ENCODE assay signal across 8 cellular contexts in the genomic region with DNA sequence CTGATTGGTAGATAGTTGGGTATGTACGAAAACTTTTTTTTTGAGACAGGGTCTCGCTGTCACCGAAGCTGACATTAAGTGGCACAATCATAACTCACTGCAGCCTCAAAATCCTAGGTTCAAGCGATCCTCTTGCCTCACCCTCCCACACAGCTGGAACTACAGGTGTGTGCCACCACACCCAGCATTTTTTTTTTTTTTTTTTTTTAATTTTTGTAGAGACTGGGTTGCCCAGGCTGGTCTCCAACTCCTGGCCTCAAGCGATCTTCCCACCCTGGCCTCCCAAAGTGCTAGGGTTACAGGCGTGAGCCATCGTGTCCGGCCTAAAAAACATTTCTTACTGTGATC. TPM values are rescaled to one million over a fixed set of nuclear protein-coding genes. Genes with fewer than 3 reads are reported as not detected.
DNase-seq lines count a peak whose midpoint lies in the region; ATAC-seq, FAIRE-seq and TF ChIP-seq lines count a peak whose summit lies in the region.

No MANE protein-coding gene starts in this region.

- TF ChIP-seq POLR2A in K562 (conservative IDR thresholded peaks at IDR 0.05), result no peak

- DNase-seq in AG04449 (ENCODE audit: low read depth, low spot score) (no peak), K562 (ENCODE audit: extremely low read depth in 1 of 4, low spot score in 3 of 4) (no peak), mesothelial cell of epicardium (ENCODE audit: low spot score in 2 of 2, unreplicated experiment in 2 of 2) (no peak), iPS-NIHi11 (ENCODE audit: low spot score) (no peak), NOMO-1 treated with dmso at 0.1 percent for 144 hours (lab: John Stamatoyannopoulos, UW; ENCODE audit: unreplicated experiment) (no peak), AG08396 (ENCODE audit: low spot score) (no peak)

- no peaks in the 10 kb centered on the region for H3K27me3 Mint-ChIP-seq in mesothelial cell of epicardium (ENCODE audit: low read depth)

- peaks cover 13% of the 10 kb centered on the region for H4K20me1 ChIP-seq in K562 (replicated peaks; ENCODE audit: control insufficient read depth, insufficient read depth, low read length)

- peaks cover 18% of the 10 kb centered on the region for H3K4me1 ChIP-seq in HUES48 (ENCODE audit: control insufficient read depth, insufficient read depth, low read length)
- H3K4me1 ChIP-seq in K562 (replicated peaks in 1 of 2; ENCODE audit: control insufficient read depth in 2 of 2, insufficient read depth in 2 of 2, low read length in 2 of 2), result peaks cover 23 to 31% of the 10 kb centered on the region in 2 experiments; a peak in 4 of 5 replicates

- TF ChIP-seq RAD21 in K562 (CRISPR knock-in tag; conservative IDR thresholded peaks at IDR 0.05 in 1 of 2, IDR thresholded peaks at IDR 0.05 in 1 of 2), result no peak

- H3K4me3 ChIP-seq in AG04449 (ENCODE audit: low read depth, low read length) (peak overlapping the region; percentile 91), HUES48 (ENCODE audit: low read depth, low read length) (peak overlapping the region; percentile 73), K562 (peak overlapping the region; percentile 82)

- H3K27ac Mint-ChIP-seq in mesothelial cell of epicardium, result peak overlapping the region; percentile 53

- peaks cover 14% of the 10 kb centered on the region for H3K36me3 Mint-ChIP-seq in mesothelial cell of epicardium

- in situ Hi-C loops in K562 (cut with MboI), result no loop called here

- POLR2A ChIA-PET in AG04449 (lab: Yijun Ruan, JAX), result no interaction called here
- POLR2A ChIA-PET in K562 (lab: Yijun Ruan, JAX), result interaction anchor here (0.7 to 1.0 kb wide), 2 partner anchors 32 to 48 kb away, joined by 3 to 4 read pairs; no protein-coding TSS in a partner anchor

- ATAC-seq in K562 (no peak), GM21381 (IDR thresholded peaks at IDR 0.05; ENCODE audit: unreplicated experiment) (no peak)

- no peak for FAIRE-seq in K562 (lab: Jason Lieb, UNC)

- H3K4me2 ChIP-seq in K562 (ENCODE audit: insufficient read depth, low read length), result peak overlapping the region; percentile 94

- H2AFZ ChIP-seq in K562 (ENCODE audit: low read depth, low read length), result no peak overlapping the region

- no peaks in the 10 kb centered on the region for H3K9me3 ChIP-seq in HUES48 (ENCODE audit: control insufficient read depth, insufficient read depth, low read length)
- H3K9me3 ChIP-seq in K562 (replicated peaks; ENCODE audit: control insufficient read depth, insufficient read depth, low read depth, low read length), result no peaks in the 10 kb centered on the region

- H3K36me3 ChIP-seq in HUES48 (ENCODE audit: control insufficient read depth, insufficient read depth, low read length) (no peaks in the 10 kb centered on the region), K562 (ENCODE audit: control insufficient read depth, insufficient read depth, low read length) (peaks cover 30% of the 10 kb centered on the region; the same call in 2 of the 3 replicates)

- H3K27ac ChIP-seq in HUES48 (ENCODE audit: low read depth, low read length) (no peak overlapping the region), K562 (ENCODE audit: extremely low read depth, low read depth, low read length) (peak overlapping the region; percentile 98)

- H3K79me2 ChIP-seq in K562 (ENCODE audit: control insufficient read depth, insufficient read depth, low read length), result peaks cover 60% of the 10 kb centered on the region

- peaks cover 5% of the 10 kb centered on the region for H3K9me1 ChIP-seq in K562 (ENCODE audit: control insufficient read depth, insufficient read depth, low read length)

- BruUV-seq in K562 (replicated peaks; lab: Mats Ljungman, UMichigan), result no TSS peak

- H3K27me3 ChIP-seq in HUES48 (ENCODE audit: control insufficient read depth, insufficient read depth, low read length) (no peaks in the 10 kb centered on the region; the same call in 1 of the 2 replicates), K562 (ENCODE audit: control insufficient read depth in 2 of 2, insufficient read depth in 2 of 2, low read length in 2 of 2) (no peaks in the 10 kb centered on the region)

- TF ChIP-seq CTCF in AG04449 (IDR thresholded peaks at IDR 0.05; ENCODE audit: insufficient read depth, low read length, missing control alignments) (no peak), K562 (IDR thresholded peaks at IDR 0.05 in 2 of 3, conservative IDR thresholded peaks at IDR 0.05 in 1 of 3; ENCODE audit: insufficient read depth in 2 of 3, low read depth in 1 of 3, low read length in 3 of 3) (no peak), mesothelial cell of epicardium (IDR thresholded peaks at IDR 0.05; ENCODE audit: unreplicated experiment) (no peak)

- intact Hi-C loops in K562 (cut with micrococcal nuclease), result no loop called here

- H3K4me3 Mint-ChIP-seq in mesothelial cell of epicardium, result peak overlapping the region; percentile 90

- CTCF ChIA-PET in AG04449 (lab: Yijun Ruan, JAX) (interaction anchor here (2.3 kb wide), 1 partner anchor 10 kb away, joined by 8 read pairs; no protein-coding TSS in a partner anchor), K562 (lab: Yijun Ruan, JAX; ENCODE audit: low intra/inter-chr PET ratio) (no interaction called here)

- 3% methylated on average over 6 of the region's 8 CpGs for WGBS in K562 (ENCODE audit: insufficient coverage, low coverage, missing lambda C conversion rate)

- H3K9ac ChIP-seq in HUES48 (ENCODE audit: low read depth, low read length) (no peak overlapping the region), K562 (ENCODE audit: insufficient read depth in 1 of 2, low read depth in 2 of 2, low read length in 2 of 2) (peak overlapping the region; percentile 72 to 95; a peak in 3 of 4 replicates)

- H3K9me3 Mint-ChIP-seq in mesothelial cell of epicardium, result no peaks in the 10 kb centered on the region

- H3K4me1 Mint-ChIP-seq in mesothelial cell of epicardium, result peaks cover 36% of the 10 kb centered on the region

- no peak for TF ChIP-seq EP300 in K562 (IDR thresholded peaks at IDR 0.05; ENCODE audit: low read length)

TF ChIP-seq in K562, 482 proteins besides CTCF, POLR2A, EP300 and RAD21:
- TF ChIP-seq, protein P1, sequence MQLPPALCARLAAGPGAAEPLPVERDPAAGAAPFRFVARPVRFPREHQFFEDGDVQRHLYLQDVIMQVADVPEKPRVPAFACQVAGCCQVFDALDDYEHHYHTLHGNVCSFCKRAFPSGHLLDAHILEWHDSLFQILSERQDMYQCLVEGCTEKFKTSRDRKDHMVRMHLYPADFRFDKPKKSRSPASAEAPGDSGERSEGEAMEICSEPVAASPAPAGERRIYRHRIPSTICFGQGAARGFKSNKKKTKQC (CRISPR knock-in tag; IDR thresholded peaks at IDR 0.05), result no peak
- TF ChIP-seq ZNF41 (CRISPR knock-in tag; conservative IDR thresholded peaks at IDR 0.05) (no peak), DIDO1 (tag; IDR thresholded peaks at IDR 0.05; ENCODE audit: low read depth) (no peak), ZNF583 (CRISPR knock-in tag; IDR thresholded peaks at IDR 0.05) (no peak), ELF4 (CRISPR knock-in tag; IDR thresholded peaks at IDR 0.05) (no peak), HDAC8 (tag; IDR thresholded peaks at IDR 0.05) (no peak), L3MBTL2 (IDR thresholded peaks at IDR 0.05) (no peak), POU5F1 (IDR thresholded peaks at IDR 0.05; ENCODE audit: borderline replicate concordance, low read depth, low read length, partially characterized antibody) (no peak), GATAD2B (IDR thresholded peaks at IDR 0.05; ENCODE audit: borderline replicate concordance) (no peak)

RNA-seq across cellular contexts. Expression of a gene that starts 1.5 kb away (rescaled TPM):
- 8.1 and 11.5 TPM in 2 replicates for total RNA-seq in K562 (2011; cell fraction: chromatin; rRNA removed; ENCODE audit: low replicate concordance)
- 4.9 and 5.3 TPM in 2 replicates for total RNA-seq in K562 (2011; cell fraction: nucleolus; rRNA removed)
- total RNA-seq in K562 (2011; cell fraction: nucleoplasm; rRNA removed), result 4.6 and 5.2 TPM in 2 replicates
- total RNA-seq in K562 (2014; rRNA removed), result 1.00 and 2.2 TPM in 2 replicates
- 1.3 and 1.5 TPM in 2 replicates for total RNA-seq in K562 (2014; rRNA removed; fragmentation: Illumina TruSeq; extraction: Trizol)
- total RNA-seq in K562 (2015; rRNA removed; fragmentation: Illumina TruSeq; extraction: Trizol), result 1.2 and 1.3 TPM in 2 replicates
- 2.3 TPM in 2 replicates for total RNA-seq in K562 (2021)
- 2.2 and 2.3 TPM in 2 replicates for polyA plus RNA-seq in K562 (2011; rRNA removed)
- polyA plus RNA-seq in K562 (2011; cell fraction: cytosol; rRNA removed), result 1.8 and 2.2 TPM in 2 replicates
- polyA plus RNA-seq in K562 (2011; cell fraction: nucleus; rRNA removed), result 7.7 and 13.9 TPM in 2 replicates
- polyA plus RNA-seq in K562 (2012), result 1.8 and 5.9 TPM in 2 replicates
- polyA plus RNA-seq in K562 (2014; fragmentation: Illumina TruSeq; extraction: Trizol), result 1.4 and 2.6 TPM in 2 replicates
- polyA plus RNA-seq in K562 (2014; fragmentation: Nextera tagmentation; extraction: Ambion mirVana), result under 1 TPM; 0.10 to 0.38 TPM
- 1.7 and 2.7 TPM in 2 replicates for polyA plus RNA-seq in K562 (2014; rRNA removed)
- 0.93 and 1.4 TPM in 2 replicates for polyA minus RNA-seq in K562 (2011; rRNA and poly(A)+ RNA removed)
- polyA minus RNA-seq in K562 (2011; cell fraction: cytosol; rRNA and poly(A)+ RNA removed), result 0.86 TPM in 1 of 2 replicates, not detected in the other
- polyA minus RNA-seq in K562 (2011; cell fraction: nucleus; rRNA and poly(A)+ RNA removed), result 2.7 and 3.3 TPM in 2 replicates
- 15.2 to 17.0 TPM (median 16.1 TPM) in 3 replicates for total RNA-seq in mesothelial cell of epicardium

RNA-seq across cellular contexts. Expression of a gene that starts 22.7 kb away (rescaled TPM):
- 6.5 and 11.6 TPM in 2 replicates for total RNA-seq in K562 (2011; cell fraction: chromatin; rRNA removed; ENCODE audit: low replicate concordance)
- total RNA-seq in K562 (2011; cell fraction: nucleolus; rRNA removed), result 13.8 and 19.2 TPM in 2 replicates
- total RNA-seq in K562 (2011; cell fraction: nucleoplasm; rRNA removed), result 12.1 and 15.1 TPM in 2 replicates
- total RNA-seq in K562 (2014; rRNA removed), result 15.4 and 20.6 TPM in 2 replicates
- 4.5 and 5.1 TPM in 2 replicates for total RNA-seq in K562 (2014; rRNA removed; fragmentation: Illumina TruSeq; extraction: Trizol)
- total RNA-seq in K562 (2015; rRNA removed; fragmentation: Illumina TruSeq; extraction: Trizol), result 6.5 and 8.3 TPM in 2 replicates
- 11.5 and 14.1 TPM in 2 replicates for total RNA-seq in K562 (2021)
- 8.2 and 8.9 TPM in 2 replicates for polyA plus RNA-seq in K562 (2011; rRNA removed)
- 5.6 and 6.4 TPM in 2 replicates for polyA plus RNA-seq in K562 (2011; cell fraction: cytosol; rRNA removed)
- polyA plus RNA-seq in K562 (2011; cell fraction: nucleus; rRNA removed), result 12.3 and 14.7 TPM in 2 replicates
- polyA plus RNA-seq in K562 (2012), result 11.5 and 18.9 TPM in 2 replicates
- polyA plus RNA-seq in K562 (2014; fragmentation: Illumina TruSeq; extraction: Trizol), result 4.7 and 9.7 TPM in 2 replicates
- 1 to 10 TPM; 1.5 to 2.4 TPM for polyA plus RNA-seq in K562 (2014; fragmentation: Nextera tagmentation; extraction: Ambion mirVana)
- 18.5 and 20.9 TPM in 2 replicates for polyA plus RNA-seq in K562 (2014; rRNA removed)
- polyA minus RNA-seq in K562 (2011; rRNA and poly(A)+ RNA removed), result 4.0 and 5.7 TPM in 2 replicates
- polyA minus RNA-seq in K562 (2011; cell fraction: cytosol; rRNA and poly(A)+ RNA removed), result 3.5 and 3.9 TPM in 2 replicates
- polyA minus RNA-seq in K562 (2011; cell fraction: nucleus; rRNA and poly(A)+ RNA removed), result 8.2 and 8.3 TPM in 2 replicates
- 8.0 to 9.9 TPM (median 8.4 TPM) in 3 replicates for total RNA-seq in mesothelial cell of epicardium
